Comparison of ENCODE assay signal across 8 cellular contexts in the genomic region with DNA sequence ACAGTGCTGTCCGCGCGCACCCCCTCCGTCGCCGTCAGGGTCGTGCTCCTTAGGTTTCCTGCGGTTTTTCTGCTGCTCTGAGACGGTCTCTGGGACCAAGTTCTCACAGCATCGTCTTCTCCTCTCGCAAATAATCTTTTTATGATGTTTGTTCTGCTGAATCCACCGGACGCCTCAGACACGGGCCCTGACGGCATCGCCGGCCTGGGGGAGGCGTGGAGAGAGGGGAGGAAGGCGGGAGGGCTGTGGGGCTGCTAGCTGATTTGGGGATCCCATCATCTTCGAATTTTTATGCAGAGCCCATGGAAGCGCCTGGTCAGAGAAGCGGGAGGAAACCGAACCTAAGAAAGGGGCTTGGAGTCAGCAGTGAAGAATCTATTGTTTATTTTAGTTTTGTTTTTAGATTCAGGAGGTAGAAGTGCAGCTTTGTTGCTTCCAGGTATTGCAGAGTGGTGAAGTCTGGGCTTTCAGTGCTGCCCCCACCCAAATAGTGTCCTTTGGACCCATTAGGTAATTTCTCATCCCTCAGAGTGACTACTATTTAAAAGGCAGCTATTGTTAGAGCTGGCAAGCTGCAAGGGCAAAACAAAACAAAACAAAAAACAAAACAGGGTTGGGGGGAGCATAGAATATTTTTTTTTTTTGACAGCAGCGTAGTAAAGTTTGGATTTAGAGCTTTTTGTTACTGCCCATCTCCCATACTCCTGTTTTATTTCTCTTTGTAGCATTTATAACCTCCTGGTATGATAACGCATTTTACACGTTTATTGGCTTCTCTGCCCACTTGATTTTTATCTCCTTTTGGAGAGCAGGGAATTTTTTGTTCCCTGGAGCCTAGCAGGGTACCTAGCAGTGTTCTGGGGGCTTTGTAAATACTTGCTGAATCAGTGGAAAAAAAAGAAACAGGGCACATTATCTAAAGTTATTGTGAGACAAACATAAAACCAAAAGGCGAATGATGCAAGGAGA.
A peak's percentile ranks its signal among the peaks of the same experiment; 100 is the strongest.
DNase-seq lines count a peak whose midpoint lies in the region; ATAC-seq and TF ChIP-seq lines count a peak whose summit lies in the region.

No MANE protein-coding gene starts in this region.

- POLR2A ChIA-PET in RWPE1 (lab: Yijun Ruan, JAX; ENCODE audit: low non-redundant PET): no interaction called here

- H3K4me1 ChIP-seq in ectodermal cell (ENCODE audit: control insufficient read depth, insufficient read depth, low read length) (peaks cover 3% of the 10 kb centered on the region), mucosa of descending colon (ENCODE audit: low read depth) (peaks cover 14% of the 10 kb centered on the region), thymus (ENCODE audit: control insufficient read depth, insufficient read depth, low read length) (peaks cover 9% of the 10 kb centered on the region)

- H3K9me3 ChIP-seq in ectodermal cell (ENCODE audit: control insufficient read depth, low read length) (no peaks in the 10 kb centered on the region), mucosa of descending colon (no peaks in the 10 kb centered on the region), thymus (ENCODE audit: control insufficient read depth) (no peaks in the 10 kb centered on the region)

- H3K27ac ChIP-seq in RWPE1 (peak overlapping the region; percentile 87), ectodermal cell (ENCODE audit: insufficient read depth, low read depth, low read length, poor library complexity, severe bottlenecking) (peak overlapping the region; percentile 89), thymus (ENCODE audit: low read depth) (peak overlapping the region; percentile 98)

- TF ChIP-seq CTCF in RWPE1 (conservative IDR thresholded peaks at IDR 0.05; ENCODE audit: low read depth) (no peak), mucosa of descending colon (IDR thresholded peaks at IDR 0.05) (no peak)

- ATAC-seq in HG02852 (IDR thresholded peaks at IDR 0.05; ENCODE audit: unreplicated experiment): peak; percentile 29
- ATAC-seq in mucosa of descending colon: peak; percentile 36

- peak overlapping the region; percentile 62 for H3K4me3 ChIP-seq in ectodermal cell (ENCODE audit: insufficient read depth, low read depth, low read length)
- peak overlapping the region; percentile 50 for H3K4me3 ChIP-seq in mucosa of descending colon
- peak overlapping the region; percentile 96 for H3K4me3 ChIP-seq in thymus (ENCODE audit: low read length)

- DNase-seq in stimulated activated CD4-positive, alpha-beta T cell treated with anti-CD3 and anti-CD28 coated beads, Interleukin-12 subunit alpha, Interleukin-12 subunit beta, amount 100 ng/mL, for 48 hours (ENCODE audit: low read depth in 2 of 3, low spot score in 1 of 3): peak in 2 of 3 donors; percentile 22 to 23
- no peak for DNase-seq in stimulated activated CD4-positive, alpha-beta T cell treated with anti-CD3 and anti-CD28 coated beads, Interleukin-15, amount 100 ng/mL, for 24 hours
- DNase-seq in RWPE1 (ENCODE audit: low spot score) (peak; percentile 14), mucosa of descending colon (no peak), MV-4-11 (lab: John Stamatoyannopoulos, UW) (no peak)

- 11 to 13% methylated on average over 26 to 27 of the region's 27 CpGs for WGBS in ectodermal cell, 2 experiments
- 8% methylated on average over 27 of the region's 27 CpGs for WGBS in thymus

- H3K27me3 ChIP-seq in ectodermal cell (ENCODE audit: control insufficient read depth, insufficient read depth, low read length, poor library complexity, severe bottlenecking): peaks cover 47% of the 10 kb centered on the region
- H3K27me3 ChIP-seq in thymus (ENCODE audit: control insufficient read depth, insufficient read depth): no peaks in the 10 kb centered on the region

- H3K36me3 ChIP-seq in ectodermal cell (ENCODE audit: control insufficient read depth, insufficient read depth, low read length) (no peaks in the 10 kb centered on the region), mucosa of descending colon (ENCODE audit: low read depth) (no peaks in the 10 kb centered on the region), thymus (ENCODE audit: control insufficient read depth, insufficient read depth) (no peaks in the 10 kb centered on the region)

- CTCF ChIA-PET in RWPE1 (lab: Yijun Ruan, JAX): interaction anchor here (0.6 kb wide), 4 partner anchors 20 to 1720 kb away, joined by 3 to 4 read pairs (median 3); no protein-coding TSS in a partner anchor

- intact Hi-C loops in mucosa of descending colon (cut with DNase I, micrococcal nuclease): no loop called here

Comparison
In these comparisons a context has a peak if more than half of its experiments do, and no peak if none do; other contexts are left out.
1. DNase-seq: peak in stimulated activated CD4-positive, alpha-beta T cell treated with anti-CD3 and anti-CD28 coated beads, Interleukin-12 subunit alpha, Interleukin-12 subunit beta, amount 100 ng/mL, for 48 hours (2 of 3) and RWPE1 (single experiment); none in stimulated activated CD4-positive, alpha-beta T cell treated with anti-CD3 and anti-CD28 coated beads, Interleukin-15, amount 100 ng/mL, for 24 hours (single experiment), mucosa of descending colon (0 of 3) and MV-4-11 (single experiment).
2. Peak in every context shown above with its lines, with median percentiles within 50 percentile points of each other: H3K27ac ChIP-seq and H3K4me3 ChIP-seq.